Comparison of ENCODE assay signal across 11 cellular contexts in genomic region chr5:149543361-149544198, GRCh38. TPM values are rescaled to one million over a fixed set of nuclear protein-coding genes. Genes with fewer than 3 reads are reported as not detected.
A peak's percentile ranks its signal among the peaks of the same experiment; 100 is the strongest.
DNase-seq lines count a peak whose midpoint lies in the region; ATAC-seq, FAIRE-seq and TF ChIP-seq lines count a peak whose summit lies in the region.
"Had no signal": no experiment of that assay in that cellular context is flagged by ENCODE, and none has a peak within 500 bp of the region (broad histone marks: within the 10 kb centered on the region; RNA-seq: fewer than 3 reads in every experiment).

No MANE protein-coding gene starts in this region.

- peak overlapping the region in 4 of 5 experiments; percentile 17 to 90 (median 76) for H3K27ac Mint-ChIP-seq in brain

- H3K4me1 ChIP-seq in HepG2 (ENCODE audit: insufficient read depth, low read length) (peaks cover 64% of the 10 kb centered on the region), stomach (peaks cover 74 to 98% (median 90%) of the 10 kb centered on the region in 4 donors), Peyer's patch (peaks cover 4 to 79% (median 14%) of the 10 kb centered on the region in 4 donors)

- CTCF ChIA-PET in HepG2 (lab: Yijun Ruan, JAX; ENCODE audit: low intra/inter-chr PET ratio, low total read pairs): no interaction called here

- peaks cover 17 to 41% of the 10 kb centered on the region in 2 experiments for H3K36me3 ChIP-seq in HepG2 (replicated peaks in 1 of 2; ENCODE audit: control insufficient read depth in 1 of 2, insufficient read depth in 2 of 2, low read length in 2 of 2)
- peaks cover 18 to 65% (median 57%) of the 10 kb centered on the region in 4 donors for H3K36me3 ChIP-seq in stomach
- H3K36me3 ChIP-seq in Peyer's patch: peaks cover 0 to 51% (median 0%) of the 10 kb centered on the region in 3 donors

- TF ChIP-seq RAD21 in HepG2 (CRISPR knock-in tag; IDR thresholded peaks at IDR 0.05): no peak

- H3K27me3 ChIP-seq in HepG2 (ENCODE audit: control insufficient read depth in 1 of 2, insufficient read depth in 2 of 2, low read length in 2 of 2) (no peaks in the 10 kb centered on the region), stomach (no peaks in the 10 kb centered on the region), Peyer's patch (no peaks in the 10 kb centered on the region)

- no peak overlapping the region for H3K4me3 ChIP-seq in HepG2 (replicated peaks in 1 of 3; ENCODE audit: insufficient read depth in 1 of 3, low read depth in 2 of 3, low read length in 3 of 3)
- H3K4me3 ChIP-seq in stomach: peak overlapping the region in 2 of 4 donors; percentile 10 to 24
- H3K4me3 ChIP-seq in Peyer's patch: peak overlapping the region in 1 of 4 donors; percentile 17

- peak overlapping the region; percentile 12 to 67 (median 58) for H3K4me3 Mint-ChIP-seq in brain

- peaks cover 59% of the 10 kb centered on the region for H4K20me1 ChIP-seq in HepG2 (ENCODE audit: insufficient read depth, low read length)

- no peak for TF ChIP-seq CTCF in brain (conservative IDR thresholded peaks at IDR 0.05)
- TF ChIP-seq CTCF in HepG2 (CRISPR knock-in tag; IDR thresholded peaks at IDR 0.05): no peak
- TF ChIP-seq CTCF in stomach (IDR thresholded peaks at IDR 0.05): no peak
- no peak for TF ChIP-seq CTCF in Peyer's patch (IDR thresholded peaks at IDR 0.05)

- WGBS in HepG2 (ENCODE audit: low lambda C conversion rate): 93% methylated on average over 8 of the region's 8 CpGs
- 24 to 38% (median 28%) methylated on average over 8 of the region's 8 CpGs for WGBS in stomach, 5 donors

- H3K27ac ChIP-seq in HepG2 (ENCODE audit: extremely low read length, insufficient read depth, low read length) (no peak overlapping the region), stomach (peak overlapping the region; percentile 6 to 97 (median 44)), Peyer's patch (peak overlapping the region in 2 of 4 donors; percentile 43 to 53)

- TF ChIP-seq POLR2A in HepG2 (IDR thresholded peaks at IDR 0.05; ENCODE audit: insufficient read depth in 1 of 2, low read depth in 2 of 2, low read length in 2 of 2): no peak
- TF ChIP-seq POLR2A in stomach (IDR thresholded peaks at IDR 0.05): no peak
- no peak for TF ChIP-seq POLR2A in Peyer's patch (IDR thresholded peaks at IDR 0.05)

- H3K27me3 Mint-ChIP-seq in brain: no peaks in the 10 kb centered on the region
- H3K27me3 Mint-ChIP-seq: naive B cell had no signal

- no peak for ATAC-seq in HepG2

- BruUV-seq in HepG2 (replicated peaks; lab: Mats Ljungman, UMichigan): TSS peak; percentile 0

- no peak overlapping the region for H3K4me2 ChIP-seq in HepG2 (ENCODE audit: low read depth, low read length)

- H3K4me1 Mint-ChIP-seq in brain: peaks cover 85% of the 10 kb centered on the region

- in situ Hi-C loops in HepG2 (cut with HindIII; ENCODE audit: extremely low pct_ligation_motif_present, low pct_unique_long_range_greater_than_20kb): no loop called here

- H3K9me3 Mint-ChIP-seq in brain: no peaks in the 10 kb centered on the region
- H3K9me3 Mint-ChIP-seq: naive B cell had no signal

- peak; percentile 34 for DNase-seq in NCI-H69 (lab: John Stamatoyannopoulos, UW)
- DNase-seq in HepG2 (ENCODE audit: low spot score): no peak
- no peak for DNase-seq in stomach
- DNase-seq in Peyer's patch: no peak
- DNase-seq in NOMO-1 treated with dmso at 0.1 percent for 144 hours (lab: John Stamatoyannopoulos, UW; ENCODE audit: unreplicated experiment): no peak
- no peak for DNase-seq in activated effector memory CD4-positive, alpha-beta T cell treated with anti-CD3 and anti-CD28 coated beads, Interleukin-2, amount 50 U/mL, for 16 hours
- DNase-seq: activated CD4-positive, alpha-beta T cell treated with anti-CD3 and anti-CD28 coated beads, Interleukin-2, amount 50 U/mL, for 1 hour; anterior cingulate cortex; EL; naive B cell had no signal

- H3K9me3 ChIP-seq in HepG2 (ENCODE audit: low read length) (no peaks in the 10 kb centered on the region), stomach (no peaks in the 10 kb centered on the region), Peyer's patch (no peaks in the 10 kb centered on the region)

- TF ChIP-seq EP300 in HepG2 (IDR thresholded peaks at IDR 0.05; ENCODE audit: low read depth in 2 of 2, low read length in 2 of 2): no peak
- TF ChIP-seq EP300 in HepG2 (CRISPR knock-in tag; IDR thresholded peaks at IDR 0.05; ENCODE audit: borderline replicate concordance): no peak
- no peak for TF ChIP-seq EP300 in stomach (IDR thresholded peaks at IDR 0.05)

- H2AFZ ChIP-seq in HepG2 (ENCODE audit: low read length): no peak overlapping the region

- no peak overlapping the region for H3K9ac ChIP-seq in HepG2 (ENCODE audit: insufficient read depth, low read depth, low read length)

- peaks cover 81% of the 10 kb centered on the region for H3K36me3 Mint-ChIP-seq in brain

- intact Hi-C loops in HepG2 (cut with micrococcal nuclease; ENCODE audit: unreplicated experiment) (no loop called here), stomach (cut with DNase I; ENCODE audit: low total_unique reads) (loop anchor here (10.0 kb wide), 1 partner anchor 49 kb away; no protein-coding TSS in a partner anchor)

- H3K79me2 ChIP-seq in HepG2 (ENCODE audit: insufficient read depth, low read length): peaks cover 95% of the 10 kb centered on the region

- peak; percentile 4 for FAIRE-seq in HepG2 (lab: Jason Lieb, UNC)

- POLR2A ChIA-PET in HepG2 (lab: Yijun Ruan, JAX): interaction anchor here (1.0 to 1.2 kb wide), 3 partner anchors 8 to 90 kb away, joined by 3 to 5 read pairs (median 5); partner anchors contain the start of gene CSNK1A1

TF ChIP-seq in HepG2, 621 proteins besides CTCF, POLR2A, EP300 and RAD21 (continues in another document):
- TF ChIP-seq ZSCAN22 (CRISPR knock-in tag; IDR thresholded peaks at IDR 0.05) (no peak), SP1 (IDR thresholded peaks at IDR 0.05) (no peak), SP1 (CRISPR knock-in tag; IDR thresholded peaks at IDR 0.05) (no peak), ZSCAN25 (CRISPR knock-in tag; IDR thresholded peaks at IDR 0.05) (no peak)

RNA-seq across cellular contexts. Expression of gene CSNK1A1, which starts 7.7 kb away (rescaled TPM):
- polyA plus RNA-seq in brain (ENCODE audit: insufficient read depth, low read depth, low replicate concordance): 66.7 TPM
- 149 and 210 TPM in 2 replicates for total RNA-seq in HepG2 (2016; rRNA removed; fragmentation: Illumina TruSeq; extraction: Trizol)
- total RNA-seq in HepG2 (2016; cell fraction: cytosol; rRNA removed; fragmentation: Illumina TruSeq; extraction: Trizol; ENCODE audit: low read depth): 27.1 and 35.7 TPM in 2 replicates
- total RNA-seq in HepG2 (2016; cell fraction: insoluble cytoplasmic fraction; rRNA removed; fragmentation: Illumina TruSeq; extraction: Trizol): 145 and 212 TPM in 2 replicates
- 84.4 and 87.9 TPM in 2 replicates for total RNA-seq in HepG2 (2016; cell fraction: membrane; rRNA removed; fragmentation: Illumina TruSeq; extraction: Trizol)
- 98.3 and 111 TPM in 2 replicates for total RNA-seq in HepG2 (2016; cell fraction: nucleus; rRNA removed; fragmentation: Illumina TruSeq; extraction: Trizol)
- 77.3 and 89.0 TPM in 2 replicates for polyA plus RNA-seq in HepG2 (2011; rRNA removed)
- polyA plus RNA-seq in HepG2 (2011; cell fraction: cytosol; rRNA removed): 49.1 and 57.0 TPM in 2 replicates
- 50.7 and 55.7 TPM in 2 replicates for polyA plus RNA-seq in HepG2 (2011; cell fraction: nucleus; rRNA removed)
- 65.5 and 78.7 TPM in 2 replicates for polyA plus RNA-seq in HepG2 (2012)
- polyA plus RNA-seq in HepG2 (2016; cell fraction: cytosol; fragmentation: Illumina TruSeq; extraction: Trizol; ENCODE audit: low read depth): 15.0 and 20.3 TPM in 2 replicates
- polyA plus RNA-seq in HepG2 (2016; cell fraction: insoluble cytoplasmic fraction; fragmentation: Illumina TruSeq; extraction: Trizol; ENCODE audit: low read depth): 121 and 123 TPM in 2 replicates
- polyA plus RNA-seq in HepG2 (2016; cell fraction: membrane; fragmentation: Illumina TruSeq; extraction: Trizol; ENCODE audit: low read depth): 29.6 and 36.5 TPM in 2 replicates
- polyA plus RNA-seq in HepG2 (2016; cell fraction: nucleus; fragmentation: Illumina TruSeq; extraction: Trizol; ENCODE audit: insufficient read depth, low read depth): 67.9 and 69.0 TPM in 2 replicates
- 117 and 141 TPM in 2 replicates for polyA minus RNA-seq in HepG2 (2011; rRNA and poly(A)+ RNA removed; ENCODE audit: low replicate concordance)
- 108 and 126 TPM in 2 replicates for polyA minus RNA-seq in HepG2 (2011; cell fraction: cytosol; rRNA and poly(A)+ RNA removed)
- polyA minus RNA-seq in HepG2 (2011; cell fraction: nucleus; rRNA and poly(A)+ RNA removed): 187 and 216 TPM in 2 replicates
- total RNA-seq in stomach: 100 to 1,000 TPM; 171 to 408 (median 217) TPM
- polyA plus RNA-seq in stomach: 10 to 100 TPM; 60.5 to 95.5 (median 74.8) TPM
- 100 to 1,000 TPM; 185 to 253 (median 207) TPM for total RNA-seq in Peyer's patch

RNA-seq across cellular contexts. Expression of gene ARHGEF37, which starts 37.7 kb away (rescaled TPM):
- 12.7 TPM for polyA plus RNA-seq in brain (ENCODE audit: insufficient read depth, low read depth, low replicate concordance)
- total RNA-seq in HepG2 (2016; rRNA removed; fragmentation: Illumina TruSeq; extraction: Trizol): 0.27 TPM in 1 of 2 replicates, not detected in the other
- total RNA-seq in HepG2 (2016; cell fraction: cytosol; rRNA removed; fragmentation: Illumina TruSeq; extraction: Trizol; ENCODE audit: low read depth): not detected in 2 replicates
- total RNA-seq in HepG2 (2016; cell fraction: insoluble cytoplasmic fraction; rRNA removed; fragmentation: Illumina TruSeq; extraction: Trizol): 0.11 TPM in 1 of 2 replicates, not detected in the other
- total RNA-seq in HepG2 (2016; cell fraction: membrane; rRNA removed; fragmentation: Illumina TruSeq; extraction: Trizol): not detected in 2 replicates
- not detected in 2 replicates for total RNA-seq in HepG2 (2016; cell fraction: nucleus; rRNA removed; fragmentation: Illumina TruSeq; extraction: Trizol)
- 0.18 and 0.39 TPM in 2 replicates for polyA plus RNA-seq in HepG2 (2011; rRNA removed)
- polyA plus RNA-seq in HepG2 (2011; cell fraction: cytosol; rRNA removed): 0.05 and 0.23 TPM in 2 replicates
- polyA plus RNA-seq in HepG2 (2011; cell fraction: nucleus; rRNA removed): 0.18 and 0.38 TPM in 2 replicates
- 0.21 and 0.28 TPM in 2 replicates for polyA plus RNA-seq in HepG2 (2012)
- not detected in 2 replicates for polyA plus RNA-seq in HepG2 (2016; cell fraction: cytosol; fragmentation: Illumina TruSeq; extraction: Trizol; ENCODE audit: low read depth)
- not detected in 2 replicates for polyA plus RNA-seq in HepG2 (2016; cell fraction: insoluble cytoplasmic fraction; fragmentation: Illumina TruSeq; extraction: Trizol; ENCODE audit: low read depth)
- not detected in 2 replicates for polyA plus RNA-seq in HepG2 (2016; cell fraction: membrane; fragmentation: Illumina TruSeq; extraction: Trizol; ENCODE audit: low read depth)
- polyA plus RNA-seq in HepG2 (2016; cell fraction: nucleus; fragmentation: Illumina TruSeq; extraction: Trizol; ENCODE audit: insufficient read depth, low read depth): 0.48 TPM in 1 of 2 replicates, not detected in the other
- 0.51 and 1.4 TPM in 2 replicates for polyA minus RNA-seq in HepG2 (2011; rRNA and poly(A)+ RNA removed; ENCODE audit: low replicate concordance)
- not detected in 2 replicates for polyA minus RNA-seq in HepG2 (2011; cell fraction: cytosol; rRNA and poly(A)+ RNA removed)
- polyA minus RNA-seq in HepG2 (2011; cell fraction: nucleus; rRNA and poly(A)+ RNA removed): 0.13 and 0.87 TPM in 2 replicates
- total RNA-seq in stomach: 10 to 100 TPM; 21.3 to 64.2 (median 25.7) TPM
- polyA plus RNA-seq in stomach: 10 to 100 TPM in 1 of 3 donors, 1 to 10 TPM in 2; 8.0 to 15.1 (median 9.3) TPM
- 10 to 100 TPM; 10.2 to 21.4 (median 15.3) TPM for total RNA-seq in Peyer's patch

Comparison
In these comparisons a context has a peak if more than half of its experiments do, and no peak if none do; other contexts are left out.
1. RNA of gene ARHGEF37, which starts 37.7 kb away (total RNA-seq): 21.3 to 64.2 TPM in stomach and 10.2 to 21.4 TPM in Peyer's patch; 0.11 to 0.27 TPM in HepG2; every median in the first group is over 4 times any median in the second.